9 cellular contexts compared by ENCODE assay signal in the genomic region with DNA sequence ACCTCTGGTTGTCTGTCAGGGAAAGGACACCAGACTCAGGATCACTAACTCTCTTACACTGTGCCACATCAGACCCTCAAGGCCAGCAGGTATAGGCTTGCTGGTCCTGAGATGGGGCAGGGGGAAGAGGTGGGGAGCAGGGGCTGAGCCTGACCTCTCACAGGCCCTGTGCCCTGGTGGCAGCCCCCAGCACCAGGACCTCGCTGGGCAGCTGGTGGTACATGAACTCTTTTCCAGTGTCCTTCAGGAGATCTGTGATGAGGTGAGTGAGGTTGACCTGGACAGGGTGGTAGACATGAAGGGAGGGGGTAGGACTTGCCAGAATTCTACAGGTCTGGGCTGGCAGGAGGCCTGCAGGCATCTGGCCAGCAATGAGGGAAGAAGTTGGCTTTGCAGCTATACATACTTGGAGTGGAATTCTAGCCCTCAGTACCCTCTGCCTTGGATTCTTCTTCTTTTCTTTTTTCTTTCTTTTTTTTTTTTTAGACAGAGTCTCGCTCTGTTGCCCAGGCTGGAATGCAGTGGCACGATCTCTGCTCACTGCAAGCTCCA. TPM values are rescaled to one million over a fixed set of nuclear protein-coding genes. Genes with fewer than 3 reads are reported as not detected.
DNase-seq lines count a peak whose midpoint lies in the region; ATAC-seq and TF ChIP-seq lines count a peak whose summit lies in the region.
"Had no signal": no experiment of that assay in that cellular context is flagged by ENCODE, and none has a peak within 500 bp of the region (broad histone marks: within the 10 kb centered on the region; RNA-seq: fewer than 3 reads in every experiment).

No MANE protein-coding gene starts in this region.

- H3K4me1 ChIP-seq in CD8-positive, alpha-beta T cell (ENCODE audit: insufficient read depth, low read length) = peaks cover 47% of the 10 kb centered on the region
- H3K4me1 ChIP-seq in OCI-LY3 (ENCODE audit: low read length) = peaks cover 19% of the 10 kb centered on the region
- peaks cover 7% of the 10 kb centered on the region for H3K4me1 ChIP-seq in parathyroid adenoma

- no peak for ATAC-seq in CD8-positive, alpha-beta T cell
- ATAC-seq in effector memory CD8-positive, alpha-beta T cell (replicated peaks) = no peak
- no peak for ATAC-seq in GM18520 (IDR thresholded peaks at IDR 0.05; ENCODE audit: unreplicated experiment)

- TF ChIP-seq CTCF in CD8-positive, alpha-beta T cell (IDR thresholded peaks at IDR 0.05) = no peak
- no peak for TF ChIP-seq CTCF in OCI-LY3 (IDR thresholded peaks at IDR 0.05; ENCODE audit: low read depth, low read length)
- TF ChIP-seq CTCF in parathyroid adenoma (IDR thresholded peaks at IDR 0.05) = no peak

- in situ Hi-C loops in ACHN (cut with HindIII; ENCODE audit: low pct_ligation_motif_present, low pct_unique_long_range_greater_than_20kb, low sequenced_read_pairs) = no loop called here

- peak overlapping the region; percentile 88 for H3K27ac ChIP-seq in CD8-positive, alpha-beta T cell (ENCODE audit: low read depth, low read length)
- H3K27ac ChIP-seq in OCI-LY3 (ENCODE audit: low read length) (no peak overlapping the region), parathyroid adenoma (no peak overlapping the region)

- peak overlapping the region; percentile 76 for H3K4me2 ChIP-seq in OCI-LY3 (ENCODE audit: low read length)
- peak overlapping the region; percentile 94 for H3K4me2 ChIP-seq in parathyroid adenoma (ENCODE audit: low read length)

- H4K20me1 ChIP-seq in OCI-LY3 (ENCODE audit: insufficient read depth, low read length) = no peaks in the 10 kb centered on the region

- peaks cover 8% of the 10 kb centered on the region for H3K36me3 Mint-ChIP-seq in CD8-positive, alpha-beta T cell
- peaks cover 31% of the 10 kb centered on the region for H3K36me3 Mint-ChIP-seq in effector memory CD8-positive, alpha-beta T cell (ENCODE audit: insufficient read depth)

- H3K4me3 Mint-ChIP-seq in CD8-positive, alpha-beta T cell = peak overlapping the region; percentile 93
- peak overlapping the region; percentile 85 to 87 for H3K4me3 Mint-ChIP-seq in effector memory CD8-positive, alpha-beta T cell

- no peaks in the 10 kb centered on the region for H3K9me3 ChIP-seq in CD8-positive, alpha-beta T cell (ENCODE audit: low read length)
- H3K9me3 ChIP-seq in OCI-LY3 (ENCODE audit: insufficient read depth, low read length) (no peaks in the 10 kb centered on the region), parathyroid adenoma (ENCODE audit: control insufficient read depth, low read length) (no peaks in the 10 kb centered on the region)

- peaks cover 17% of the 10 kb centered on the region for H3K79me2 ChIP-seq in OCI-LY3 (ENCODE audit: low read length)
- H3K79me2 ChIP-seq in parathyroid adenoma = no peaks in the 10 kb centered on the region

- no peaks in the 10 kb centered on the region for H3K27me3 ChIP-seq in CD8-positive, alpha-beta T cell (ENCODE audit: insufficient read depth, low read length)
- H3K27me3 ChIP-seq in OCI-LY3 (ENCODE audit: low read depth, low read length) = no peaks in the 10 kb centered on the region
- H3K27me3 ChIP-seq in parathyroid adenoma (ENCODE audit: control insufficient read depth, insufficient read depth, low read length) = no peaks in the 10 kb centered on the region

- intact Hi-C loops in CD8-positive, alpha-beta T cell (cut with DNase I, micrococcal nuclease) = no loop called here

- H2AFZ ChIP-seq in OCI-LY3 (ENCODE audit: low read depth, low read length) = no peak overlapping the region
- H2AFZ ChIP-seq in parathyroid adenoma = no peak overlapping the region

- peak overlapping the region; percentile 96 for H3K9ac ChIP-seq in OCI-LY3 (ENCODE audit: low read length)
- H3K9ac ChIP-seq in parathyroid adenoma = no peak overlapping the region

- H3K27me3 Mint-ChIP-seq in CD8-positive, alpha-beta T cell (ENCODE audit: low read depth) = no peaks in the 10 kb centered on the region
- H3K27me3 Mint-ChIP-seq in effector memory CD8-positive, alpha-beta T cell = no peaks in the 10 kb centered on the region

- H3K27ac Mint-ChIP-seq in CD8-positive, alpha-beta T cell = peak overlapping the region; percentile 91
- peak overlapping the region; percentile 87 to 94 for H3K27ac Mint-ChIP-seq in effector memory CD8-positive, alpha-beta T cell

- no peaks in the 10 kb centered on the region for H3K36me3 ChIP-seq in CD8-positive, alpha-beta T cell (ENCODE audit: insufficient read depth, low read length)
- H3K36me3 ChIP-seq in OCI-LY3 (replicated peaks; ENCODE audit: low read depth, low read length) = peaks cover 4% of the 10 kb centered on the region
- H3K36me3 ChIP-seq in parathyroid adenoma (ENCODE audit: control insufficient read depth, insufficient read depth, low read length) = no peaks in the 10 kb centered on the region

- POLR2A ChIA-PET in CD8-positive, alpha-beta T cell (lab: Charles Lee) = interaction anchor here (0.8 to 5.8 kb wide), 6 partner anchors 9 to 43 kb away, joined by 3 to 86 read pairs (median 6); partner anchors contain the start of genes FERMT3, PLCB3 and STIP1

- no peaks in the 10 kb centered on the region for H3K9me3 Mint-ChIP-seq in CD8-positive, alpha-beta T cell
- H3K9me3 Mint-ChIP-seq in effector memory CD8-positive, alpha-beta T cell = no peaks in the 10 kb centered on the region

- CTCF ChIA-PET in CD8-positive, alpha-beta T cell (lab: Charles Lee) = interaction anchor here (1.2 to 20.9 kb wide), 8 partner anchors 9 to 74 kb away, joined by 4 to 263 read pairs (median 6); partner anchors contain the start of genes FERMT3 and PLCB3

- peaks cover 38% of the 10 kb centered on the region for H3K4me1 Mint-ChIP-seq in CD8-positive, alpha-beta T cell (ENCODE audit: low read depth)
- peaks cover 28 to 36% of the 10 kb centered on the region in 2 donors for H3K4me1 Mint-ChIP-seq in effector memory CD8-positive, alpha-beta T cell (ENCODE audit: low read depth in 2 of 2)

- H3K4me3 ChIP-seq in CD8-positive, alpha-beta T cell (ENCODE audit: low read depth, low read length) = peak overlapping the region; percentile 100
- H3K4me3 ChIP-seq in OCI-LY3 (ENCODE audit: low read length) (peak overlapping the region; percentile 95), parathyroid adenoma (ENCODE audit: low read depth, low read length) (peak overlapping the region; percentile 85)

- DNase-seq in CD8-positive, alpha-beta T cell = peak in 1 of 7 experiments; percentile 15
- no peak for DNase-seq in effector memory CD8-positive, alpha-beta T cell
- DNase-seq in NOMO-1 (lab: John Stamatoyannopoulos, UW; ENCODE audit: unreplicated experiment in 2 of 2) (no peak), ACHN (no peak)
- no peak for DNase-seq in stimulated activated naive CD4-positive, alpha-beta T cell treated with Interleukin-2 at 50 U/mL for 16 hours (lab: John Stamatoyannopoulos, UW)
- DNase-seq: NCI-H2107 had no signal

RNA-seq across cellular contexts. Expression of gene NUDT22, which starts 1.4 kb away (rescaled TPM):
- 10 to 100 TPM; 20.1 to 23.6 TPM for total RNA-seq in CD8-positive, alpha-beta T cell

RNA-seq across cellular contexts. Expression of gene TRPT1, which starts 1.5 kb away (rescaled TPM):
- 10 to 100 TPM; 12.3 to 14.3 TPM for total RNA-seq in CD8-positive, alpha-beta T cell

RNA-seq across cellular contexts. Expression of gene DNAJC4, which starts 2.9 kb away (rescaled TPM):
- total RNA-seq in CD8-positive, alpha-beta T cell = 10 to 100 TPM; 33.2 to 36.3 TPM

RNA-seq across cellular contexts. Expression of gene VEGFB, which starts 6.9 kb away (rescaled TPM):
- 10 to 100 TPM; 33.6 to 40.0 TPM for total RNA-seq in CD8-positive, alpha-beta T cell

RNA-seq across cellular contexts. Expression of gene FKBP2, which starts 13.4 kb away (rescaled TPM):
- total RNA-seq in CD8-positive, alpha-beta T cell = 10 to 100 TPM; 19.4 TPM
